ENCODE assay signal across 1 cellular context in genomic region chr17:36546418-36547093, GRCh38.
TF ChIP-seq lines count a peak whose summit lies in the region.

No MANE protein-coding gene starts in this region.

TF ChIP-seq in GM12878, 131 proteins besides CTCF, POLR2A, EP300 and RAD21:
- no peak for TF ChIP-seq RAD51 (IDR thresholded peaks at IDR 0.05)
- no peak for TF ChIP-seq TCF3 (IDR thresholded peaks at IDR 0.05; ENCODE audit: borderline replicate concordance, insufficient read depth, low read depth, low read length)
- no peak for TF ChIP-seq SMC3 (IDR thresholded peaks at IDR 0.05; ENCODE audit: borderline replicate concordance, low read length)
- TF ChIP-seq, protein P1, sequence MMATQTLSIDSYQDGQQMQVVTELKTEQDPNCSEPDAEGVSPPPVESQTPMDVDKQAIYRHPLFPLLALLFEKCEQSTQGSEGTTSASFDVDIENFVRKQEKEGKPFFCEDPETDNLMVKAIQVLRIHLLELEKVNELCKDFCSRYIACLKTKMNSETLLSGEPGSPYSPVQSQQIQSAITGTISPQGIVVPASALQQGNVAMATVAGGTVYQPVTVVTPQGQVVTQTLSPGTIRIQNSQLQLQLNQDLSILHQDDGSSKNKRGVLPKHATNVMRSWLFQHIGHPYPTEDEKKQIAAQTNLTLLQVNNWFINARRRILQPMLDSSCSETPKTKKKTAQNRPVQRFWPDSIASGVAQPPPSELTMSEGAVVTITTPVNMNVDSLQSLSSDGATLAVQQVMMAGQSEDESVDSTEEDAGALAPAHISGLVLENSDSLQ (IDR thresholded peaks at IDR 0.05), result no peak
- no peak for TF ChIP-seq HDAC6 (IDR thresholded peaks at IDR 0.05; ENCODE audit: unreplicated experiment)
- no peak for TF ChIP-seq POLR2AphosphoS5 (IDR thresholded peaks at IDR 0.05; ENCODE audit: low read length)
- no peak for TF ChIP-seq ZZZ3 (IDR thresholded peaks at IDR 0.05; ENCODE audit: control insufficient read depth, insufficient read length, low read depth)
- TF ChIP-seq, protein P2, sequence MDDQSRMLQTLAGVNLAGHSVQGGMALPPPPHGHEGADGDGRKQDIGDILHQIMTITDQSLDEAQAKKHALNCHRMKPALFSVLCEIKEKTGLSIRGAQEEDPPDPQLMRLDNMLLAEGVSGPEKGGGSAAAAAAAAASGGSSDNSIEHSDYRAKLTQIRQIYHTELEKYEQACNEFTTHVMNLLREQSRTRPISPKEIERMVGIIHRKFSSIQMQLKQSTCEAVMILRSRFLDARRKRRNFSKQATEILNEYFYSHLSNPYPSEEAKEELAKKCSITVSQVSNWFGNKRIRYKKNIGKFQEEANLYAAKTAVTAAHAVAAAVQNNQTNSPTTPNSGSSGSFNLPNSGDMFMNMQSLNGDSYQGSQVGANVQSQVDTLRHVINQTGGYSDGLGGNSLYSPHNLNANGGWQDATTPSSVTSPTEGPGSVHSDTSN (IDR thresholded peaks at IDR 0.05; ENCODE audit: insufficient replicate concordance, low read depth, low read length), result no peak
- TF ChIP-seq MLLT1 (IDR thresholded peaks at IDR 0.05), result no peak
- no peak for TF ChIP-seq GATAD2B (conservative IDR thresholded peaks at IDR 0.05; ENCODE audit: low read depth)
- no peak for TF ChIP-seq ESRRA (IDR thresholded peaks at IDR 0.05; ENCODE audit: low read length)
- TF ChIP-seq SUPT20H (IDR thresholded peaks at IDR 0.05; ENCODE audit: borderline replicate concordance, control insufficient read depth, low read depth, low read length), result no peak
- TF ChIP-seq ZNF24 (IDR thresholded peaks at IDR 0.05), result no peak
- no peak for TF ChIP-seq MYB (IDR thresholded peaks at IDR 0.05; ENCODE audit: borderline replicate concordance, low read depth, low read length)
- TF ChIP-seq SPI1 (IDR thresholded peaks at IDR 0.05; ENCODE audit: borderline replicate concordance, insufficient read depth, low read depth, low read length), result no peak
- TF ChIP-seq, protein P3, sequence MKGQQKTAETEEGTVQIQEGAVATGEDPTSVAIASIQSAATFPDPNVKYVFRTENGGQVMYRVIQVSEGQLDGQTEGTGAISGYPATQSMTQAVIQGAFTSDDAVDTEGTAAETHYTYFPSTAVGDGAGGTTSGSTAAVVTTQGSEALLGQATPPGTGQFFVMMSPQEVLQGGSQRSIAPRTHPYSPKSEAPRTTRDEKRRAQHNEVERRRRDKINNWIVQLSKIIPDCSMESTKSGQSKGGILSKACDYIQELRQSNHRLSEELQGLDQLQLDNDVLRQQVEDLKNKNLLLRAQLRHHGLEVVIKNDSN (IDR thresholded peaks at IDR 0.05; ENCODE audit: borderline replicate concordance, extremely low read length, insufficient read depth, low read depth, low read length), result no peak
- TF ChIP-seq KDM1A (IDR thresholded peaks at IDR 0.05; ENCODE audit: borderline replicate concordance), result no peak
- no peak for TF ChIP-seq RFX5 (IDR thresholded peaks at IDR 0.05; ENCODE audit: low read depth, low read length)
- no peak for TF ChIP-seq REST (IDR thresholded peaks at IDR 0.05; ENCODE audit: low read depth, low read length)
